1 cellular context compared by ENCODE assay signal in the genomic region with DNA sequence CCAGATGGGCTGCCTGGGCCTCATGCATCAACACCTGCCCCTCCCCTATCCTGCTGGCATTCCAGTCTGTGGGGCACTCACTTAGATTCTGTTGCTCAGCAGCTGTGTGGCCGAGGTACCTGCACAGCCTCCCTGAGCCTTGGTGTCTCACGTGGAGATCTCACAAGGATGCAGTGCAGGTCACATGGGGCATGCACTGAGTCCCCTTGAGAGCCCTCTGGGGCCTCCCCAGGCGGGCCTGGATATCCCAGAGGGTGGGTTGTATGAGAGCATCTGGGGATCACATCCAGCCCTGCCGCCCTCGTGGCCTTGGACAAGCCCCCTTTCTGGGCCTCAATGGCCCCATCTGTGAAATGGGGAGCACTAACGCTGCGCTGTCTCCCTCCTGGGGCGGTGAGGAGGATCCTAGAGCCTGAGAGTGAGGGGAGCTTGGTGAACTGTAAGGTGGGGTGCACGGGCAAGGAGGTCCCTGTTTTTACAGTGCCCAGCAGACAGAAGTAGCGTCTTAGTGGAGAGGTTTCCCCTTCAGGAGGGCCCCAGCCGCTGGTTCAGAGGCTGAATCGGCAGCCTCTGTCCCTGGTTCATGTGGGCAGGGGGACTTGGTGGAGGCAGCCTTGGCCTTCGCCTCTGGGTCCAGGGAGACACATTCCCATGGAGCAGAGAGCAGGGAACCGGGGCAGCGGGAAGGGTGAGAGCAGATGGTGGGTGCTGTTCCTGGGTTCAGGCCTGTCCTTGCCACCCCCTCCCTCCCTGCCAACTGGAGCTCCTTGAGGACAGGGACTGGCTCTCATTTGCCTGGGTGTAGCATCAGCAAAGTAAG.
TF ChIP-seq lines count a peak whose summit lies in the region.

No MANE protein-coding gene starts in this region.

TF ChIP-seq in K562, 482 proteins besides CTCF, POLR2A, EP300 and RAD21:
- TF ChIP-seq NR3C1 (CRISPR knock-in tag; IDR thresholded peaks at IDR 0.05): no peak
- no peak for TF ChIP-seq ERF (CRISPR knock-in tag; IDR thresholded peaks at IDR 0.05)
- TF ChIP-seq, protein P1, sequence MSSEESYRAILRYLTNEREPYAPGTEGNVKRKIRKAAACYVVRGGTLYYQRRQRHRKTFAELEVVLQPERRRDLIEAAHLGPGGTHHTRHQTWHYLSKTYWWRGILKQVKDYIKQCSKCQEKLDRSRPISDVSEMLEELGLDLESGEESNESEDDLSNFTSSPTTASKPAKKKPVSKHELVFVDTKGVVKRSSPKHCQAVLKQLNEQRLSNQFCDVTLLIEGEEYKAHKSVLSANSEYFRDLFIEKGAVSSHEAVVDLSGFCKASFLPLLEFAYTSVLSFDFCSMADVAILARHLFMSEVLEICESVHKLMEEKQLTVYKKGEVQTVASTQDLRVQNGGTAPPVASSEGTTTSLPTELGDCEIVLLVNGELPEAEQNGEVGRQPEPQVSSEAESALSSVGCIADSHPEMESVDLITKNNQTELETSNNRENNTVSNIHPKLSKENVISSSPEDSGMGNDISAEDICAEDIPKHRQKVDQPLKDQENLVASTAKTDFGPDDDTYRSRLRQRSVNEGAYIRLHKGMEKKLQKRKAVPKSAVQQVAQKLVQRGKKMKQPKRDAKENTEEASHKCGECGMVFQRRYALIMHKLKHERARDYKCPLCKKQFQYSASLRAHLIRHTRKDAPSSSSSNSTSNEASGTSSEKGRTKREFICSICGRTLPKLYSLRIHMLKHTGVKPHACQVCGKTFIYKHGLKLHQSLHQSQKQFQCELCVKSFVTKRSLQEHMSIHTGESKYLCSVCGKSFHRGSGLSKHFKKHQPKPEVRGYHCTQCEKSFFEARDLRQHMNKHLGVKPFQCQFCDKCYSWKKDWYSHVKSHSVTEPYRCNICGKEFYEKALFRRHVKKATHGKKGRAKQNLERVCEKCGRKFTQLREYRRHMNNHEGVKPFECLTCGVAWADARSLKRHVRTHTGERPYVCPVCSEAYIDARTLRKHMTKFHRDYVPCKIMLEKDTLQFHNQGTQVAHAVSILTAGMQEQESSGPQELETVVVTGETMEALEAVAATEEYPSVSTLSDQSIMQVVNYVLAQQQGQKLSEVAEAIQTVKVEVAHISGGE (CRISPR knock-in tag; IDR thresholded peaks at IDR 0.05): no peak
- TF ChIP-seq PHB (CRISPR knock-in tag; IDR thresholded peaks at IDR 0.05): no peak
- TF ChIP-seq PCBP2 (IDR thresholded peaks at IDR 0.05; ENCODE audit: low read depth, low read length, poor library complexity, severe bottlenecking): no peak
- TF ChIP-seq, protein P2, sequence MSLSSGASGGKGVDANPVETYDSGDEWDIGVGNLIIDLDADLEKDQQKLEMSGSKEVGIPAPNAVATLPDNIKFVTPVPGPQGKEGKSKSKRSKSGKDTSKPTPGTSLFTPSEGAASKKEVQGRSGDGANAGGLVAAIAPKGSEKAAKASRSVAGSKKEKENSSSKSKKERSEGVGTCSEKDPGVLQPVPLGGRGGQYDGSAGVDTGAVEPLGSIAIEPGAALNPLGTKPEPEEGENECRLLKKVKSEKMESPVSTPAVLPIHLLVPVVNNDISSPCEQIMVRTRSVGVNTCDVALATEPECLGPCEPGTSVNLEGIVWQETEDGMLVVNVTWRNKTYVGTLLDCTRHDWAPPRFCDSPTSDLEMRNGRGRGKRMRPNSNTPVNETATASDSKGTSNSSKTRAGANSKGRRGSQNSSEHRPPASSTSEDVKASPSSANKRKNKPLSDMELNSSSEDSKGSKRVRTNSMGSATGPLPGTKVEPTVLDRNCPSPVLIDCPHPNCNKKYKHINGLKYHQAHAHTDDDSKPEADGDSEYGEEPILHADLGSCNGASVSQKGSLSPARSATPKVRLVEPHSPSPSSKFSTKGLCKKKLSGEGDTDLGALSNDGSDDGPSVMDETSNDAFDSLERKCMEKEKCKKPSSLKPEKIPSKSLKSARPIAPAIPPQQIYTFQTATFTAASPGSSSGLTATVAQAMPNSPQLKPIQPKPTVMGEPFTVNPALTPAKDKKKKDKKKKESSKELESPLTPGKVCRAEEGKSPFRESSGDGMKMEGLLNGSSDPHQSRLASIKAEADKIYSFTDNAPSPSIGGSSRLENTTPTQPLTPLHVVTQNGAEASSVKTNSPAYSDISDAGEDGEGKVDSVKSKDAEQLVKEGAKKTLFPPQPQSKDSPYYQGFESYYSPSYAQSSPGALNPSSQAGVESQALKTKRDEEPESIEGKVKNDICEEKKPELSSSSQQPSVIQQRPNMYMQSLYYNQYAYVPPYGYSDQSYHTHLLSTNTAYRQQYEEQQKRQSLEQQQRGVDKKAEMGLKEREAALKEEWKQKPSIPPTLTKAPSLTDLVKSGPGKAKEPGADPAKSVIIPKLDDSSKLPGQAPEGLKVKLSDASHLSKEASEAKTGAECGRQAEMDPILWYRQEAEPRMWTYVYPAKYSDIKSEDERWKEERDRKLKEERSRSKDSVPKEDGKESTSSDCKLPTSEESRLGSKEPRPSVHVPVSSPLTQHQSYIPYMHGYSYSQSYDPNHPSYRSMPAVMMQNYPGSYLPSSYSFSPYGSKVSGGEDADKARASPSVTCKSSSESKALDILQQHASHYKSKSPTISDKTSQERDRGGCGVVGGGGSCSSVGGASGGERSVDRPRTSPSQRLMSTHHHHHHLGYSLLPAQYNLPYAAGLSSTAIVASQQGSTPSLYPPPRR (CRISPR knock-in tag; IDR thresholded peaks at IDR 0.05; ENCODE audit: borderline replicate concordance): no peak
- TF ChIP-seq MIER1 (IDR thresholded peaks at IDR 0.05; ENCODE audit: low read depth): no peak
- peak; percentile 28; the same call in 1 of the 2 replicates for TF ChIP-seq USF1 (CRISPR knock-in tag; IDR thresholded peaks at IDR 0.05)
- no peak for TF ChIP-seq ZNF311 (CRISPR knock-in tag; IDR thresholded peaks at IDR 0.05)
- TF ChIP-seq HSF4 (CRISPR knock-in tag; IDR thresholded peaks at IDR 0.05; ENCODE audit: borderline replicate concordance): no peak
- TF ChIP-seq HDGF (IDR thresholded peaks at IDR 0.05): no peak
- TF ChIP-seq TAF1 (IDR thresholded peaks at IDR 0.05; ENCODE audit: control insufficient read depth, extremely low read depth, insufficient read depth, low read length, severe bottlenecking): no peak
- TF ChIP-seq ZNF134 (CRISPR knock-in tag; conservative IDR thresholded peaks at IDR 0.05): no peak
- TF ChIP-seq, protein P3, sequence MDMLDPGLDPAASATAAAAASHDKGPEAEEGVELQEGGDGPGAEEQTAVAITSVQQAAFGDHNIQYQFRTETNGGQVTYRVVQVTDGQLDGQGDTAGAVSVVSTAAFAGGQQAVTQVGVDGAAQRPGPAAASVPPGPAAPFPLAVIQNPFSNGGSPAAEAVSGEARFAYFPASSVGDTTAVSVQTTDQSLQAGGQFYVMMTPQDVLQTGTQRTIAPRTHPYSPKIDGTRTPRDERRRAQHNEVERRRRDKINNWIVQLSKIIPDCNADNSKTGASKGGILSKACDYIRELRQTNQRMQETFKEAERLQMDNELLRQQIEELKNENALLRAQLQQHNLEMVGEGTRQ (CRISPR knock-in tag; IDR thresholded peaks at IDR 0.05): 0 out of 2 replicates have a peak, but pooled peaks have one; percentile 12
- TF ChIP-seq KDM1A (IDR thresholded peaks at IDR 0.05): peak in 1 of 2 experiments; percentile 32; a peak in 1 of 4 replicates
- TF ChIP-seq ZNF696 (CRISPR knock-in tag; conservative IDR thresholded peaks at IDR 0.05): no peak
- no peak for TF ChIP-seq SMAD4 (CRISPR knock-in tag; conservative IDR thresholded peaks at IDR 0.05)
- TF ChIP-seq COPS2 (conservative IDR thresholded peaks at IDR 0.05): no peak
- TF ChIP-seq BCOR (IDR thresholded peaks at IDR 0.05): peak; percentile 49
- TF ChIP-seq FOSL1 (tag; conservative IDR thresholded peaks at IDR 0.05): no peak
- no peak for TF ChIP-seq RBM17 (IDR thresholded peaks at IDR 0.05; ENCODE audit: borderline replicate concordance, low read depth, low read length)
